28 cellular contexts compared by ENCODE assay signal in genomic region chr3:130423064-130423463, GRCh38.
"Had no signal": no experiment of that assay in that cellular context is flagged by ENCODE, and none has a peak within 500 bp of the region (broad histone marks: within the 10 kb centered on the region; RNA-seq: fewer than 3 reads in every experiment).

No MANE protein-coding gene starts in this region.

- H3K27ac ChIP-seq: colonic mucosa, coronary artery, dorsolateral prefrontal cortex, epithelial cell of prostate, esophagus muscularis mucosa, esophagus squamous epithelium, foreskin keratinocyte, gastrocnemius medialis, gastroesophageal sphincter, heart left ventricle, heart right ventricle had no signal

- H3K9me3 ChIP-seq: colonic mucosa, esophagus muscularis mucosa, esophagus squamous epithelium, gastrocnemius medialis, gastroesophageal sphincter, heart left ventricle, heart right ventricle had no signal

- FAIRE-seq: colon, endometrium, endothelial cell of umbilical vein, frontal cortex had no signal

- H3K27me3 ChIP-seq: colonic mucosa, dorsolateral prefrontal cortex, esophagus muscularis mucosa, esophagus squamous epithelium, foreskin keratinocyte, gastrocnemius medialis, gastroesophageal sphincter had no signal

- H3K4me1 ChIP-seq: colonic mucosa, esophagus muscularis mucosa, esophagus squamous epithelium, foreskin keratinocyte, gastrocnemius medialis, gastroesophageal sphincter, heart left ventricle, heart right ventricle had no signal

- DNase-seq: colonic mucosa; cortex of kidney; dermis blood vessel endothelial cell; dorsolateral prefrontal cortex; effector CD4-positive, alpha-beta T cell; effector CD8-positive, alpha-beta T cell; effector memory CD4-positive, alpha-beta T cell; effector memory CD8-positive, alpha-beta T cell; endodermal cell; erythroblast; esophagus squamous epithelium; foreskin fibroblast; foreskin keratinocyte; foreskin melanocyte; gastrocnemius medialis; glutamatergic neuron; head of caudate nucleus; heart left ventricle; heart right ventricle had no signal

- H3K36me3 ChIP-seq: colonic mucosa, esophagus muscularis mucosa, esophagus squamous epithelium, gastrocnemius medialis, gastroesophageal sphincter, heart left ventricle, heart right ventricle had no signal

- ATAC-seq: effector memory CD8-positive, alpha-beta T cell; esophagus mucosa; foreskin keratinocyte; gastrocnemius medialis; gastroesophageal sphincter; heart left ventricle; heart right ventricle had no signal

- H3K4me3 ChIP-seq: colonic mucosa, coronary artery, dorsolateral prefrontal cortex, esophagus muscularis mucosa, esophagus squamous epithelium, gastrocnemius medialis, gastroesophageal sphincter, heart left ventricle, heart right ventricle had no signal
